17 cellular contexts compared by ENCODE assay signal in genomic region chr3:189862385-189863023, GRCh38.
DNase-seq lines count a peak whose midpoint lies in the region; TF ChIP-seq lines count a peak whose summit lies in the region.
"Had no signal": no experiment of that assay in that cellular context is flagged by ENCODE, and none has a peak within 500 bp of the region (broad histone marks: within the 10 kb centered on the region; RNA-seq: fewer than 3 reads in every experiment).

No MANE protein-coding gene starts in this region.

- TF ChIP-seq CTCF in RWPE1 (conservative IDR thresholded peaks at IDR 0.05; ENCODE audit: low read depth), result no peak
- TF ChIP-seq CTCF in fibroblast of mammary gland (conservative IDR thresholded peaks at IDR 0.05; ENCODE audit: control insufficient read depth, insufficient read depth, low read depth, low read length), result no peak
- TF ChIP-seq CTCF in smooth muscle cell (IDR thresholded peaks at IDR 0.05; ENCODE audit: borderline replicate concordance, insufficient read depth, poor library complexity, severe bottlenecking), result no peak
- TF ChIP-seq CTCF in neural progenitor cell (IDR thresholded peaks at IDR 0.05), result no peak

- peaks cover 3% of the 10 kb centered on the region for H3K27me3 Mint-ChIP-seq in neural progenitor cell (ENCODE audit: insufficient read depth, low read depth)
- H3K27me3 Mint-ChIP-seq: activated CD4-positive, alpha-beta T cell treated with anti-CD3 and anti-CD28 coated beads, Interleukin-2, amount 10 ng/mL, durations not matched to agents 7 days and 5 days; activated naive CD8-positive, alpha-beta T cell treated with anti-CD3 and anti-CD28 coated beads, Interleukin-2, amount 10 ng/mL, durations not matched to agents 7 days and 5 days; CD4-positive, alpha-beta memory T cell; stimulated activated naive CD8-positive, alpha-beta T cell treated with anti-CD3 and anti-CD28 coated beads, Interleukin-15, amount 100 ng/mL, for 72 hours had no signal

- no peaks in the 10 kb centered on the region for H3K4me1 Mint-ChIP-seq in neural progenitor cell
- H3K4me1 Mint-ChIP-seq: activated CD4-positive, alpha-beta T cell treated with anti-CD3 and anti-CD28 coated beads, Interleukin-2, amount 10 ng/mL, durations not matched to agents 7 days and 5 days; activated naive CD8-positive, alpha-beta T cell treated with anti-CD3 and anti-CD28 coated beads, Interleukin-2, amount 10 ng/mL, durations not matched to agents 7 days and 5 days; CD4-positive, alpha-beta memory T cell; stimulated activated naive CD8-positive, alpha-beta T cell treated with anti-CD3 and anti-CD28 coated beads, Interleukin-15, amount 100 ng/mL, for 72 hours had no signal

- H3K9me3 ChIP-seq in GM23248 (ENCODE audit: low read depth), result no peaks in the 10 kb centered on the region
- no peaks in the 10 kb centered on the region for H3K9me3 ChIP-seq in smooth muscle cell (replicated peaks; ENCODE audit: low read depth)
- H3K9me3 ChIP-seq in neural progenitor cell (ENCODE audit: low read depth), result no peaks in the 10 kb centered on the region

- H3K27me3 ChIP-seq in GM23248 (replicated peaks; ENCODE audit: insufficient read depth) (no peaks in the 10 kb centered on the region), smooth muscle cell (ENCODE audit: low read depth) (no peaks in the 10 kb centered on the region), neural progenitor cell (no peaks in the 10 kb centered on the region)
- H3K27me3 ChIP-seq: hepatocyte had no signal

- no peak overlapping the region for H3K4me3 Mint-ChIP-seq in neural progenitor cell
- H3K4me3 Mint-ChIP-seq: activated CD4-positive, alpha-beta T cell treated with anti-CD3 and anti-CD28 coated beads, Interleukin-2, amount 10 ng/mL, durations not matched to agents 7 days and 5 days; activated naive CD8-positive, alpha-beta T cell treated with anti-CD3 and anti-CD28 coated beads, Interleukin-2, amount 10 ng/mL, durations not matched to agents 7 days and 5 days; CD4-positive, alpha-beta memory T cell; stimulated activated naive CD8-positive, alpha-beta T cell treated with anti-CD3 and anti-CD28 coated beads, Interleukin-15, amount 100 ng/mL, for 72 hours had no signal

- no peak overlapping the region for H3K27ac Mint-ChIP-seq in neural progenitor cell
- H3K27ac Mint-ChIP-seq: activated CD4-positive, alpha-beta T cell treated with anti-CD3 and anti-CD28 coated beads, Interleukin-2, amount 10 ng/mL, durations not matched to agents 7 days and 5 days; activated naive CD8-positive, alpha-beta T cell treated with anti-CD3 and anti-CD28 coated beads, Interleukin-2, amount 10 ng/mL, durations not matched to agents 7 days and 5 days; stimulated activated naive CD8-positive, alpha-beta T cell treated with anti-CD3 and anti-CD28 coated beads, Interleukin-15, amount 100 ng/mL, for 72 hours had no signal

- POLR2A ChIA-PET in RWPE1 (lab: Yijun Ruan, JAX; ENCODE audit: low non-redundant PET), result no interaction called here

- H3K9me3 Mint-ChIP-seq in neural progenitor cell, result no peaks in the 10 kb centered on the region
- H3K9me3 Mint-ChIP-seq: activated naive CD8-positive, alpha-beta T cell treated with anti-CD3 and anti-CD28 coated beads, Interleukin-2, amount 10 ng/mL, durations not matched to agents 7 days and 5 days; CD4-positive, alpha-beta memory T cell; stimulated activated naive CD8-positive, alpha-beta T cell treated with anti-CD3 and anti-CD28 coated beads, Interleukin-15, amount 100 ng/mL, for 72 hours had no signal

- H3K9me2 ChIP-seq in GM23248 (ENCODE audit: insufficient read depth), result no peaks in the 10 kb centered on the region

- peaks cover 4% of the 10 kb centered on the region; the same call in 1 of the 2 replicates for H3F3A ChIP-seq in GM23248 (ENCODE audit: insufficient read depth)
- no peaks in the 10 kb centered on the region for H3F3A ChIP-seq in smooth muscle cell (ENCODE audit: low read depth)
- no peaks in the 10 kb centered on the region for H3F3A ChIP-seq in neural progenitor cell (ENCODE audit: low read depth)

- H3K4me2 ChIP-seq in GM23248 (ENCODE audit: unreplicated experiment) (no peak overlapping the region), smooth muscle cell (no peak overlapping the region), neural progenitor cell (no peak overlapping the region)
- H3K4me2 ChIP-seq: hepatocyte had no signal

- H3K4me3 ChIP-seq in GM23248, result no peak overlapping the region
- no peak overlapping the region for H3K4me3 ChIP-seq in fibroblast of mammary gland (ENCODE audit: control insufficient read depth, low read depth, low read length)
- no peak overlapping the region for H3K4me3 ChIP-seq in smooth muscle cell
- H3K4me3 ChIP-seq in neural progenitor cell, result no peak overlapping the region
- H3K4me3 ChIP-seq: hepatocyte had no signal

- WGBS in GM23248 (ENCODE audit: low coverage in 1 of 2, low lambda C conversion rate in 2 of 2, missing lambda C conversion rate in 2 of 2), 2 experiments, result 65 to 70% methylated on average over 9 of the region's 9 CpGs
- 72% methylated on average over 9 of the region's 9 CpGs for WGBS in smooth muscle cell (ENCODE audit: low lambda C conversion rate)

- H3K36me3 Mint-ChIP-seq in neural progenitor cell, result no peaks in the 10 kb centered on the region
- H3K36me3 Mint-ChIP-seq: activated naive CD8-positive, alpha-beta T cell treated with anti-CD3 and anti-CD28 coated beads, Interleukin-2, amount 10 ng/mL, durations not matched to agents 7 days and 5 days; CD4-positive, alpha-beta memory T cell had no signal

- CTCF ChIA-PET in RWPE1 (lab: Yijun Ruan, JAX), result interaction anchor here (0.6 to 0.7 kb wide), 2 partner anchors 593 to 756 kb away, joined by 3 read pairs; no protein-coding TSS in a partner anchor

- H3K4me1 ChIP-seq in GM23248 (ENCODE audit: insufficient read depth) (no peaks in the 10 kb centered on the region), smooth muscle cell (ENCODE audit: low read depth) (no peaks in the 10 kb centered on the region), neural progenitor cell (no peaks in the 10 kb centered on the region)
- H3K4me1 ChIP-seq: parathyroid adenoma had no signal

- H2AFZ ChIP-seq in GM23248 (no peak overlapping the region), smooth muscle cell (ENCODE audit: low read depth) (peak overlapping the region; percentile 36), neural progenitor cell (replicated peaks) (no peak overlapping the region)
- H2AFZ ChIP-seq: hepatocyte, parathyroid adenoma had no signal

- DNase-seq in GM23248, result peak; percentile 61
- peak; percentile 12 for DNase-seq in RWPE1 (ENCODE audit: low spot score)
- peak; percentile 56 for DNase-seq in fibroblast of mammary gland (ENCODE audit: low read depth)
- no peak for DNase-seq in smooth muscle cell (lab: John Stamatoyannopoulos, UW; ENCODE audit: unreplicated experiment)
- no peak for DNase-seq in NCI-H2171 (lab: John Stamatoyannopoulos, UW)
- DNase-seq in NCI-H748 (lab: John Stamatoyannopoulos, UW; ENCODE audit: unreplicated experiment), result no peak
- DNase-seq in neural progenitor cell (ENCODE audit: low spot score), result no peak
- DNase-seq: activated CD4-positive, alpha-beta T cell treated with anti-CD3 and anti-CD28 coated beads, Interleukin-2, amount 10 ng/mL, durations not matched to agents 7 days and 5 days; activated naive CD8-positive, alpha-beta T cell treated with anti-CD3 and anti-CD28 coated beads, Interleukin-2, amount 10 ng/mL, durations not matched to agents 7 days and 5 days; activated T-cell treated with anti-CD3 and anti-CD28 coated beads, Interleukin-2, amount 50 U/mL, for 1 hour; CD4-positive, alpha-beta memory T cell; NCI-H2029; NCI-H774; stimulated activated naive CD8-positive, alpha-beta T cell treated with anti-CD3 and anti-CD28 coated beads, Interleukin-15, amount 100 ng/mL, for 72 hours; T-helper 9 cell had no signal

- H3K27ac ChIP-seq in GM23248 (no peak overlapping the region), RWPE1 (peak overlapping the region; percentile 88), smooth muscle cell (ENCODE audit: low read depth) (peak overlapping the region; percentile 12), neural progenitor cell (no peak overlapping the region)
- H3K27ac ChIP-seq: hepatocyte, parathyroid adenoma had no signal

- H3K79me2 ChIP-seq in GM23248 (ENCODE audit: insufficient read depth) (no peaks in the 10 kb centered on the region), smooth muscle cell (ENCODE audit: low read depth) (no peaks in the 10 kb centered on the region), neural progenitor cell (ENCODE audit: low read depth) (no peaks in the 10 kb centered on the region)
- H3K79me2 ChIP-seq: hepatocyte, parathyroid adenoma had no signal

- in situ Hi-C loops in GM23248 (cut with MboI), result no loop called here

- H3K36me3 ChIP-seq in GM23248 (ENCODE audit: low read depth) (no peaks in the 10 kb centered on the region), smooth muscle cell (ENCODE audit: low read depth) (no peaks in the 10 kb centered on the region), neural progenitor cell (no peaks in the 10 kb centered on the region)

- H4K20me1 ChIP-seq in GM23248 (ENCODE audit: insufficient read depth), result no peaks in the 10 kb centered on the region
- H4K20me1 ChIP-seq in smooth muscle cell (ENCODE audit: low read depth), result no peaks in the 10 kb centered on the region
- no peaks in the 10 kb centered on the region for H4K20me1 ChIP-seq in neural progenitor cell (ENCODE audit: low read depth)

- H3K9ac ChIP-seq in GM23248 (no peak overlapping the region), smooth muscle cell (ENCODE audit: low read depth) (no peak overlapping the region), neural progenitor cell (no peak overlapping the region)
- H3K9ac ChIP-seq: parathyroid adenoma had no signal

Comparison
In these comparisons a context has a peak if more than half of its experiments do, and no peak if none do; other contexts are left out.
1. DNase-seq: peak in GM23248 (single experiment), RWPE1 (single experiment) and fibroblast of mammary gland (single experiment); none in smooth muscle cell (single experiment), NCI-H2171 (single experiment), NCI-H748 (single experiment) and neural progenitor cell (single experiment).
2. H3K27ac ChIP-seq: peak in RWPE1 (single experiment) and smooth muscle cell (single experiment); none in GM23248 (single experiment) and neural progenitor cell (single experiment).